In genomic region chr1:93848352-93848883, GRCh38 we compare ENCODE assay signal across 9 cellular contexts. TPM values are rescaled to one million over a fixed set of nuclear protein-coding genes. Genes with fewer than 3 reads are reported as not detected.
DNase-seq lines count a peak whose midpoint lies in the region; ATAC-seq, FAIRE-seq and TF ChIP-seq lines count a peak whose summit lies in the region.
"Had no signal": no experiment of that assay in that cellular context is flagged by ENCODE, and none has a peak within 500 bp of the region (broad histone marks: within the 10 kb centered on the region; RNA-seq: fewer than 3 reads in every experiment).

No MANE protein-coding gene starts in this region.

- H3K36me3 Mint-ChIP-seq in activated CD4-positive, alpha-beta T cell treated with anti-CD3 and anti-CD28 coated beads for 36 hours (ENCODE audit: low read depth), result peaks cover 3% of the 10 kb centered on the region
- no peaks in the 10 kb centered on the region for H3K36me3 Mint-ChIP-seq in activated naive CD8-positive, alpha-beta T cell

- TF ChIP-seq CTCF in kidney (IDR thresholded peaks at IDR 0.05; ENCODE audit: borderline replicate concordance, extremely low read depth, insufficient read depth) (no peak), testis (IDR thresholded peaks at IDR 0.05) (no peak)

- TF ChIP-seq POLR2A in testis (IDR thresholded peaks at IDR 0.05), result no peak

- peak overlapping the region; percentile 90 for H3K4me3 Mint-ChIP-seq in activated CD4-positive, alpha-beta T cell treated with anti-CD3 and anti-CD28 coated beads for 36 hours
- H3K4me3 Mint-ChIP-seq in activated naive CD8-positive, alpha-beta T cell, result peak overlapping the region; percentile 92

- POLR2A ChIA-PET in activated CD4-positive, alpha-beta T cell treated with anti-CD3 and anti-CD28 coated beads for 36 hours (lab: Charles Lee), result no interaction called here

- CTCF ChIA-PET in activated CD4-positive, alpha-beta T cell treated with anti-CD3 and anti-CD28 coated beads for 36 hours (lab: Charles Lee), result interaction anchor here (0.6 to 1.2 kb wide), 6 partner anchors 34 to 1365 kb away, joined by 3 to 4 read pairs (median 3); no protein-coding TSS in a partner anchor

- H3K4me1 ChIP-seq in kidney (ENCODE audit: control insufficient read depth in 1 of 2, insufficient read depth in 1 of 2, low read depth in 1 of 2, low read length in 2 of 2) (peaks cover 7% of the 10 kb centered on the region in 2 donors), testis (peaks cover 29% of the 10 kb centered on the region)

- H3K9me3 Mint-ChIP-seq in activated CD4-positive, alpha-beta T cell treated with anti-CD3 and anti-CD28 coated beads for 36 hours (ENCODE audit: low read depth), result peaks cover 3% of the 10 kb centered on the region
- H3K9me3 Mint-ChIP-seq in activated naive CD8-positive, alpha-beta T cell (ENCODE audit: low read depth), result no peaks in the 10 kb centered on the region

- H3K4me3 ChIP-seq in kidney (ENCODE audit: low read length in 2 of 2) (peak overlapping the region; percentile 75 to 88), testis (peak overlapping the region; percentile 79 to 93)

- peaks cover 20% of the 10 kb centered on the region for H3K4me1 Mint-ChIP-seq in activated CD4-positive, alpha-beta T cell treated with anti-CD3 and anti-CD28 coated beads for 36 hours
- peaks cover 21% of the 10 kb centered on the region for H3K4me1 Mint-ChIP-seq in activated naive CD8-positive, alpha-beta T cell (ENCODE audit: low read depth)

- intact Hi-C loops in activated CD4-positive, alpha-beta T cell treated with anti-CD3 and anti-CD28 coated beads for 36 hours (cut with DNase I, micrococcal nuclease), result loop anchor here (5.0 to 10.0 kb wide), 4 partner anchors 231 to 1384 kb away; partner anchors contain the start of genes RPL5 (in 1 of the 2) and RWDD3 (in 1 of the 2)
- intact Hi-C loops in kidney (cut with DNase I) (no loop called here), testis (cut with DNase I; ENCODE audit: low total_unique reads) (loop anchor here (10.0 kb wide), 2 partner anchors 224 to 404 kb away; partner anchors contain the start of gene FNBP1L)

- no peaks in the 10 kb centered on the region for H3K36me3 ChIP-seq in kidney (ENCODE audit: control insufficient read depth in 1 of 2, insufficient read depth in 2 of 2, low read length in 2 of 2)
- H3K36me3 ChIP-seq in testis (ENCODE audit: low read depth, missing control alignments), result no peaks in the 10 kb centered on the region

- FAIRE-seq in kidney (lab: Jason Lieb, UNC), result no peak
- FAIRE-seq: D721Med had no signal

- peak overlapping the region; percentile 88 to 95 for H3K9ac ChIP-seq in kidney (ENCODE audit: low read length in 2 of 2)

- no peak for ATAC-seq in activated CD4-positive, alpha-beta T cell treated with anti-CD3 and anti-CD28 coated beads for 36 hours
- no peak for ATAC-seq in GM18873 (IDR thresholded peaks at IDR 0.05; ENCODE audit: low FRiP score, unreplicated experiment)
- ATAC-seq in HG02623 (IDR thresholded peaks at IDR 0.05; ENCODE audit: unreplicated experiment), result no peak

- no peaks in the 10 kb centered on the region for H3K27me3 ChIP-seq in testis

- peak overlapping the region; percentile 88 for H3K27ac Mint-ChIP-seq in activated CD4-positive, alpha-beta T cell treated with anti-CD3 and anti-CD28 coated beads for 36 hours
- peak overlapping the region; percentile 92 for H3K27ac Mint-ChIP-seq in activated naive CD8-positive, alpha-beta T cell

- DNase-seq in activated CD4-positive, alpha-beta T cell treated with anti-CD3 and anti-CD28 coated beads for 36 hours, result no peak
- DNase-seq in activated CD4-positive, alpha-beta T cell treated with anti-CD3 and anti-CD28 coated beads for 48 hours, result no peak
- DNase-seq in kidney (no peak), testis (no peak), NCI-H748 (lab: John Stamatoyannopoulos, UW; ENCODE audit: unreplicated experiment) (no peak)

- WGBS in testis, 2 donors, result 43 to 61% methylated on average over 4 of the region's 4 CpGs

- peaks cover 2% of the 10 kb centered on the region for H3K27me3 Mint-ChIP-seq in activated CD4-positive, alpha-beta T cell treated with anti-CD3 and anti-CD28 coated beads for 36 hours
- H3K27me3 Mint-ChIP-seq in activated naive CD8-positive, alpha-beta T cell, result no peaks in the 10 kb centered on the region

- H3K9me3 ChIP-seq in kidney (ENCODE audit: control insufficient read depth in 1 of 2, low read length in 2 of 2) (no peaks in the 10 kb centered on the region), testis (no peaks in the 10 kb centered on the region)

- H3K27ac ChIP-seq in kidney (ENCODE audit: low read depth in 2 of 2, low read length in 2 of 2) (peak overlapping the region; percentile 98 to 99), testis (peak overlapping the region; percentile 95 to 99)

RNA-seq across cellular contexts. Expression of gene DNTTIP2, which starts 30.6 kb away (rescaled TPM):
- 10 to 100 TPM; 82.8 to 84.9 TPM for total RNA-seq in activated CD4-positive, alpha-beta T cell treated with anti-CD3 and anti-CD28 coated beads for 36 hours
- total RNA-seq in kidney (48.4 TPM), testis (10 to 100 TPM; 30.8 to 35.4 TPM)
- polyA plus RNA-seq in kidney (ENCODE audit: insufficient read depth, low read depth, low replicate concordance) (47.3 TPM), testis (ENCODE audit: insufficient read depth, low read depth, low replicate concordance) (17.0 TPM)
